Comparison of ENCODE assay signal across 8 cellular contexts in genomic region chr11:118171274-118172062, GRCh38. TPM values are rescaled to one million over a fixed set of nuclear protein-coding genes. Genes with fewer than 3 reads are reported as not detected.
DNase-seq lines count a peak whose midpoint lies in the region; ATAC-seq, FAIRE-seq and TF ChIP-seq lines count a peak whose summit lies in the region.

No MANE protein-coding gene starts in this region.

- DNase-seq in NK-92 treated with Interleukin-12 subunit alpha and Interleukin-12 subunit beta, amount 100 ng/mL, for 24 hours (lab: John Stamatoyannopoulos, UW), result peak; percentile 37
- DNase-seq in NK-92 (lab: John Stamatoyannopoulos, UW; ENCODE audit: unreplicated experiment), result no peak
- DNase-seq in NCI-H1930 (lab: John Stamatoyannopoulos, UW), result peak; percentile 23 to 62
- peak; percentile 58 for DNase-seq in activated B cell treated with CpG ODN at 0.5 μM for 24 hours
- DNase-seq in bronchial epithelial cell (ENCODE audit: low read depth), result peak; percentile 42
- DNase-seq in iris pigment epithelial cell (ENCODE audit: low read depth), result peak; percentile 39
- peak; percentile 56 to 68 for DNase-seq in stimulated activated CD4-positive, alpha-beta T cell treated with anti-CD3 and anti-CD28 coated beads, Interleukin-15, amount 100 ng/mL, for 48 hours (ENCODE audit: low read depth in 2 of 2)

- H3K9me3 Mint-ChIP-seq in activated B cell treated with CpG ODN at 0.5 μM for 24 hours, result no peaks in the 10 kb centered on the region

- CTCF ChIA-PET in activated B cell treated with CpG ODN at 0.5 μM for 24 hours (lab: Charles Lee), result interaction anchor here (0.7 to 4.4 kb wide), 33 partner anchors 12 to 746 kb away, joined by 3 to 46 read pairs (median 4); partner anchors contain the start of gene FXYD2

- TF ChIP-seq CTCF in activated B cell treated with CpG ODN at 0.5 μM for 24 hours (IDR thresholded peaks at IDR 0.05) (peak; percentile 81), bronchial epithelial cell (IDR thresholded peaks at IDR 0.05; ENCODE audit: insufficient read depth, low read length, severe bottlenecking) (peak; percentile 93)

- POLR2A ChIA-PET in activated B cell treated with CpG ODN at 0.5 μM for 24 hours (lab: Charles Lee), result interaction anchor here (1.2 kb wide), 1 partner anchor 357 kb away, joined by 3 read pairs; no protein-coding TSS in a partner anchor

- intact Hi-C loops in activated B cell treated with CpG ODN at 0.5 μM for 24 hours (cut with micrococcal nuclease), result loop anchor here (1.0 to 5.0 kb wide), 8 partner anchors 21 to 744 kb away; partner anchors contain the start of gene FXYD2

- no peaks in the 10 kb centered on the region for H3K4me1 Mint-ChIP-seq in activated B cell treated with CpG ODN at 0.5 μM for 24 hours

- no peak overlapping the region for H3K27ac Mint-ChIP-seq in activated B cell treated with CpG ODN at 0.5 μM for 24 hours

- no peak for FAIRE-seq in bronchial epithelial cell (lab: Jason Lieb, UNC)

- no peak overlapping the region for H3K4me3 ChIP-seq in bronchial epithelial cell (ENCODE audit: low read depth, low read length)

- H3K36me3 Mint-ChIP-seq in activated B cell treated with CpG ODN at 0.5 μM for 24 hours (ENCODE audit: low read depth), result no peaks in the 10 kb centered on the region

- H3K4me3 Mint-ChIP-seq in activated B cell treated with CpG ODN at 0.5 μM for 24 hours, result no peak overlapping the region

- no peaks in the 10 kb centered on the region for H3K27me3 ChIP-seq in bronchial epithelial cell (ENCODE audit: control insufficient read depth, insufficient read depth, low read length)

- peaks cover 34% of the 10 kb centered on the region for H3K27me3 Mint-ChIP-seq in activated B cell treated with CpG ODN at 0.5 μM for 24 hours

- ATAC-seq in activated B cell treated with CpG ODN at 0.5 μM for 24 hours (ENCODE audit: low read depth) (peak; percentile 86), GM18498 (IDR thresholded peaks at IDR 0.05; ENCODE audit: unreplicated experiment) (no peak)

- no peaks in the 10 kb centered on the region for H3K36me3 ChIP-seq in bronchial epithelial cell (ENCODE audit: control insufficient read depth, insufficient read depth, low read length)

RNA-seq across cellular contexts. Expression of gene SCN2B, which starts 5.0 kb away (rescaled TPM):
- total RNA-seq in activated B cell treated with CpG ODN at 0.5 μM for 24 hours (not detected in 2 replicates), bronchial epithelial cell (under 0.01 and 0.13 TPM in 2 replicates)

RNA-seq across cellular contexts. Expression of gene SCN4B, which starts 18.8 kb away (rescaled TPM):
- total RNA-seq in activated B cell treated with CpG ODN at 0.5 μM for 24 hours (not detected in 2 replicates), bronchial epithelial cell (0.53 and 1.2 TPM in 2 replicates)

RNA-seq across cellular contexts. Expression of gene JAML, which starts 53.3 kb away (rescaled TPM):
- total RNA-seq in activated B cell treated with CpG ODN at 0.5 μM for 24 hours (1.2 and 1.5 TPM in 2 replicates), bronchial epithelial cell (0.13 TPM in 1 of 2 replicates, not detected in the other)
